In genomic region chr19:7926727-7927604, GRCh38 we compare ENCODE assay signal across 2 cellular contexts.
TF ChIP-seq lines count a peak whose summit lies in the region.

No MANE protein-coding gene starts in this region.

TF ChIP-seq in SK-N-SH, 30 proteins besides CTCF, POLR2A, EP300 and RAD21 (continued from another document):
- TF ChIP-seq, protein P1, sequence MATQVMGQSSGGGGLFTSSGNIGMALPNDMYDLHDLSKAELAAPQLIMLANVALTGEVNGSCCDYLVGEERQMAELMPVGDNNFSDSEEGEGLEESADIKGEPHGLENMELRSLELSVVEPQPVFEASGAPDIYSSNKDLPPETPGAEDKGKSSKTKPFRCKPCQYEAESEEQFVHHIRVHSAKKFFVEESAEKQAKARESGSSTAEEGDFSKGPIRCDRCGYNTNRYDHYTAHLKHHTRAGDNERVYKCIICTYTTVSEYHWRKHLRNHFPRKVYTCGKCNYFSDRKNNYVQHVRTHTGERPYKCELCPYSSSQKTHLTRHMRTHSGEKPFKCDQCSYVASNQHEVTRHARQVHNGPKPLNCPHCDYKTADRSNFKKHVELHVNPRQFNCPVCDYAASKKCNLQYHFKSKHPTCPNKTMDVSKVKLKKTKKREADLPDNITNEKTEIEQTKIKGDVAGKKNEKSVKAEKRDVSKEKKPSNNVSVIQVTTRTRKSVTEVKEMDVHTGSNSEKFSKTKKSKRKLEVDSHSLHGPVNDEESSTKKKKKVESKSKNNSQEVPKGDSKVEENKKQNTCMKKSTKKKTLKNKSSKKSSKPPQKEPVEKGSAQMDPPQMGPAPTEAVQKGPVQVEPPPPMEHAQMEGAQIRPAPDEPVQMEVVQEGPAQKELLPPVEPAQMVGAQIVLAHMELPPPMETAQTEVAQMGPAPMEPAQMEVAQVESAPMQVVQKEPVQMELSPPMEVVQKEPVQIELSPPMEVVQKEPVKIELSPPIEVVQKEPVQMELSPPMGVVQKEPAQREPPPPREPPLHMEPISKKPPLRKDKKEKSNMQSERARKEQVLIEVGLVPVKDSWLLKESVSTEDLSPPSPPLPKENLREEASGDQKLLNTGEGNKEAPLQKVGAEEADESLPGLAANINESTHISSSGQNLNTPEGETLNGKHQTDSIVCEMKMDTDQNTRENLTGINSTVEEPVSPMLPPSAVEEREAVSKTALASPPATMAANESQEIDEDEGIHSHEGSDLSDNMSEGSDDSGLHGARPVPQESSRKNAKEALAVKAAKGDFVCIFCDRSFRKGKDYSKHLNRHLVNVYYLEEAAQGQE (IDR thresholded peaks at IDR 0.05; ENCODE audit: low read depth, low read length) = no peak
- TF ChIP-seq MXI1 (IDR thresholded peaks at IDR 0.05; ENCODE audit: low read depth, low read length) (no peak), MAX (IDR thresholded peaks at IDR 0.05; ENCODE audit: low read depth) (no peak), NFIC (IDR thresholded peaks at IDR 0.05; ENCODE audit: borderline replicate concordance) (no peak), EZH2phosphoT487 (IDR thresholded peaks at IDR 0.05; ENCODE audit: borderline replicate concordance, low read depth) (no peak), RXRA (IDR thresholded peaks at IDR 0.05; ENCODE audit: borderline replicate concordance, low read depth) (no peak), JUND (IDR thresholded peaks at IDR 0.05) (no peak), FOSL2 (IDR thresholded peaks at IDR 0.05; ENCODE audit: borderline replicate concordance, low read depth) (no peak), SMC3 (IDR thresholded peaks at IDR 0.05; ENCODE audit: low read depth, low read length) (no peak), POLR2AphosphoS5 (IDR thresholded peaks at IDR 0.05; ENCODE audit: low read depth, low read length) (no peak), RCOR1 (IDR thresholded peaks at IDR 0.05; ENCODE audit: low read length) (no peak)
- TF ChIP-seq, protein P2, sequence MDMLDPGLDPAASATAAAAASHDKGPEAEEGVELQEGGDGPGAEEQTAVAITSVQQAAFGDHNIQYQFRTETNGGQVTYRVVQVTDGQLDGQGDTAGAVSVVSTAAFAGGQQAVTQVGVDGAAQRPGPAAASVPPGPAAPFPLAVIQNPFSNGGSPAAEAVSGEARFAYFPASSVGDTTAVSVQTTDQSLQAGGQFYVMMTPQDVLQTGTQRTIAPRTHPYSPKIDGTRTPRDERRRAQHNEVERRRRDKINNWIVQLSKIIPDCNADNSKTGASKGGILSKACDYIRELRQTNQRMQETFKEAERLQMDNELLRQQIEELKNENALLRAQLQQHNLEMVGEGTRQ (IDR thresholded peaks at IDR 0.05; ENCODE audit: borderline replicate concordance, low read depth, low read length) = no peak

TF ChIP-seq in SK-N-SH treated with all-trans-retinoic acid at 6 μM for 48 hours, 23 proteins besides CTCF, POLR2A, EP300 and RAD21 (continued from another document):
- TF ChIP-seq, protein P3, sequence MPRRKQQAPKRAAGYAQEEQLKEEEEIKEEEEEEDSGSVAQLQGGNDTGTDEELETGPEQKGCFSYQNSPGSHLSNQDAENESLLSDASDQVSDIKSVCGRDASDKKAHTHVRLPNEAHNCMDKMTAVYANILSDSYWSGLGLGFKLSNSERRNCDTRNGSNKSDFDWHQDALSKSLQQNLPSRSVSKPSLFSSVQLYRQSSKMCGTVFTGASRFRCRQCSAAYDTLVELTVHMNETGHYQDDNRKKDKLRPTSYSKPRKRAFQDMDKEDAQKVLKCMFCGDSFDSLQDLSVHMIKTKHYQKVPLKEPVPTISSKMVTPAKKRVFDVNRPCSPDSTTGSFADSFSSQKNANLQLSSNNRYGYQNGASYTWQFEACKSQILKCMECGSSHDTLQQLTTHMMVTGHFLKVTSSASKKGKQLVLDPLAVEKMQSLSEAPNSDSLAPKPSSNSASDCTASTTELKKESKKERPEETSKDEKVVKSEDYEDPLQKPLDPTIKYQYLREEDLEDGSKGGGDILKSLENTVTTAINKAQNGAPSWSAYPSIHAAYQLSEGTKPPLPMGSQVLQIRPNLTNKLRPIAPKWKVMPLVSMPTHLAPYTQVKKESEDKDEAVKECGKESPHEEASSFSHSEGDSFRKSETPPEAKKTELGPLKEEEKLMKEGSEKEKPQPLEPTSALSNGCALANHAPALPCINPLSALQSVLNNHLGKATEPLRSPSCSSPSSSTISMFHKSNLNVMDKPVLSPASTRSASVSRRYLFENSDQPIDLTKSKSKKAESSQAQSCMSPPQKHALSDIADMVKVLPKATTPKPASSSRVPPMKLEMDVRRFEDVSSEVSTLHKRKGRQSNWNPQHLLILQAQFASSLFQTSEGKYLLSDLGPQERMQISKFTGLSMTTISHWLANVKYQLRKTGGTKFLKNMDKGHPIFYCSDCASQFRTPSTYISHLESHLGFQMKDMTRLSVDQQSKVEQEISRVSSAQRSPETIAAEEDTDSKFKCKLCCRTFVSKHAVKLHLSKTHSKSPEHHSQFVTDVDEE (CRISPR knock-in tag; IDR thresholded peaks at IDR 0.05) = no peak
- TF ChIP-seq SNAI2 (CRISPR knock-in tag; IDR thresholded peaks at IDR 0.05) = no peak
- TF ChIP-seq CSRNP3 (CRISPR knock-in tag; IDR thresholded peaks at IDR 0.05) = no peak
- no peak for TF ChIP-seq OSR1 (CRISPR knock-in tag; IDR thresholded peaks at IDR 0.05)
- TF ChIP-seq TCF4 (CRISPR knock-in tag; IDR thresholded peaks at IDR 0.05; ENCODE audit: borderline replicate concordance) = no peak
- TF ChIP-seq ZNF8 (CRISPR knock-in tag; IDR thresholded peaks at IDR 0.05) = no peak
- TF ChIP-seq ISL1 (CRISPR knock-in tag; IDR thresholded peaks at IDR 0.05) = no peak
- TF ChIP-seq ZNF70 (CRISPR knock-in tag; IDR thresholded peaks at IDR 0.05) = no peak
- TF ChIP-seq RARB (CRISPR knock-in tag; IDR thresholded peaks at IDR 0.05) = no peak
- no peak for TF ChIP-seq CSDC2 (CRISPR knock-in tag; IDR thresholded peaks at IDR 0.05)
- TF ChIP-seq CREB5 (CRISPR knock-in tag; IDR thresholded peaks at IDR 0.05; ENCODE audit: low read depth) = no peak
